In the genomic region with DNA sequence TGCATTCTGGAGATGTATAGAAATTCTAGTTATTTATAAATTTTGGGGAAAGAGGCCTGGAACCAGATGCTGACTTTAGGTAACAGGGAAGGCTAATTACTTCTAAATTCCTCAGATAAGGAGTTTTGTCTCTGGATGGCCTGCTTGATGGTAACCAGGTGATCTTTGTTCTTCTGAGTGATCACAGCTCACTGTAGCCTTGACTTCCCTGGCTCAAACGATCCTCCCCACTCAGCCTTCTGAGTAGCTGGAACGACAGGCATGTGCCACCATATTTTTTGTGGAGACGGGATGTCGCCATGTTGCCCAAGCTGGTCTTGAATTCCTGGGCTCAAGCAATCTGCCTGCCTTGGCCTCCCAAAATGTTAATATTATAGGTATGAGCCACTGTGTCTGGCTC, we compare ENCODE assay signal across 19 cellular contexts. TPM values are rescaled to one million over a fixed set of nuclear protein-coding genes. Genes with fewer than 3 reads are reported as not detected.
DNase-seq lines count a peak whose midpoint lies in the region; ATAC-seq and TF ChIP-seq lines count a peak whose summit lies in the region.
"Had no signal": no experiment of that assay in that cellular context is flagged by ENCODE, and none has a peak within 500 bp of the region (broad histone marks: within the 10 kb centered on the region; RNA-seq: fewer than 3 reads in every experiment).

No MANE protein-coding gene starts in this region.

- no peak overlapping the region for H2BK120ac ChIP-seq in trophoblast cell (ENCODE audit: insufficient read depth, low read length, poor library complexity)

- H3K4me1 ChIP-seq in BLaER1 (peaks cover 97% of the 10 kb centered on the region), trophoblast cell (ENCODE audit: control insufficient read depth in 1 of 2, insufficient read depth in 2 of 2, low read length in 2 of 2) (peaks cover 3 to 13% of the 10 kb centered on the region in 2 experiments)
- H3K4me1 ChIP-seq: A549 had no signal

- no peak overlapping the region for H3K4ac ChIP-seq in trophoblast cell (ENCODE audit: low read depth, low read length)

- WGBS in trophoblast cell (ENCODE audit: extremely low coverage, insufficient coverage, insufficient read length) = no CpG with 5 or more reads among the region's 4 CpGs

- H3F3A ChIP-seq in SU-DHL-6 (ENCODE audit: insufficient read depth) = peaks cover 36% of the 10 kb centered on the region

- peaks cover 65% of the 10 kb centered on the region for H3K79me2 ChIP-seq in SU-DHL-6 (ENCODE audit: insufficient read depth, low read length)
- no peaks in the 10 kb centered on the region for H3K79me2 ChIP-seq in trophoblast cell (ENCODE audit: control insufficient read depth, insufficient read depth, low read length, poor library complexity)

- DNase-seq in trophoblast cell = peak; percentile 75 to 89
- DNase-seq in activated T-cell treated with anti-CD3 and anti-CD28 coated beads, Interleukin-2, amount 50 U/mL, for 1 hour = no peak
- no peak for DNase-seq in dedifferentiated amniotic fluid mesenchymal stem cell (ENCODE audit: extremely low spot score)
- DNase-seq: AML-193; Calu3; CD8-positive, alpha-beta T cell; DMS53; DND-41; EL; GDM1; H9; IMR-90; KBM-7 had no signal

- H3K27ac ChIP-seq in BLaER1 = peak overlapping the region; percentile 62
- H3K27ac ChIP-seq in SU-DHL-6 (ENCODE audit: low read depth, low read length) = peak overlapping the region; percentile 99
- H3K27ac ChIP-seq in trophoblast cell (ENCODE audit: low read depth, low read length) = peak overlapping the region; percentile 91
- H3K27ac ChIP-seq: 22Rv1, A549 had no signal

- H3K27ac Mint-ChIP-seq in IgD-negative memory B cell = peak overlapping the region in 2 of 3 donors; percentile 71 to 93
- H3K27ac Mint-ChIP-seq: CD8-positive, alpha-beta T cell; H9 had no signal

- H3K4me3 ChIP-seq in BLaER1 = no peak overlapping the region
- H3K4me3 ChIP-seq in SU-DHL-6 (ENCODE audit: insufficient read depth, low read length, poor library complexity, severe bottlenecking) = no peak overlapping the region
- H3K4me3 ChIP-seq in trophoblast cell (ENCODE audit: low read depth, low read length) = no peak overlapping the region
- H3K4me3 ChIP-seq: A549 had no signal

- peaks cover 5% of the 10 kb centered on the region for H3K79me1 ChIP-seq in trophoblast cell (ENCODE audit: low read length)

- H2BK12ac ChIP-seq in trophoblast cell (ENCODE audit: low read length) = no peak overlapping the region

- H3K36me3 ChIP-seq in BLaER1 = peaks cover 88% of the 10 kb centered on the region
- peaks cover 21% of the 10 kb centered on the region for H3K36me3 ChIP-seq in SU-DHL-6 (ENCODE audit: low read length)
- peaks cover 3% of the 10 kb centered on the region in 2 experiments for H3K36me3 ChIP-seq in trophoblast cell (ENCODE audit: control insufficient read depth in 1 of 2, insufficient read depth in 2 of 2, low read length in 2 of 2)

- no peak for ATAC-seq in HG02870 (IDR thresholded peaks at IDR 0.05; ENCODE audit: unreplicated experiment)
- ATAC-seq: A549; CD8-positive, alpha-beta T cell had no signal

- H3K9me3 Mint-ChIP-seq in IgD-negative memory B cell = peaks cover 0 to 2% (median 0%) of the 10 kb centered on the region in 3 donors
- H3K9me3 Mint-ChIP-seq: CD8-positive, alpha-beta T cell had no signal

- H3K4me3 Mint-ChIP-seq in IgD-negative memory B cell = no peak overlapping the region
- H3K4me3 Mint-ChIP-seq: CD8-positive, alpha-beta T cell; H9 had no signal

- no peak overlapping the region for H4K12ac ChIP-seq in trophoblast cell (ENCODE audit: low read depth, low read length)

- no peak overlapping the region for H4K8ac ChIP-seq in trophoblast cell (ENCODE audit: low read depth, low read length)

- no peak overlapping the region for H3K23ac ChIP-seq in trophoblast cell (ENCODE audit: low read length)

- H4K20me1 ChIP-seq in BLaER1 = no peaks in the 10 kb centered on the region
- no peaks in the 10 kb centered on the region for H4K20me1 ChIP-seq in SU-DHL-6 (ENCODE audit: low read depth, low read length)

- no peak for TF ChIP-seq CTCF in SU-DHL-6 (IDR thresholded peaks at IDR 0.05; ENCODE audit: insufficient read depth, low read length, poor library complexity, severe bottlenecking)

- no peak overlapping the region for H3K18ac ChIP-seq in trophoblast cell (ENCODE audit: low read length)

- H3K4me2 ChIP-seq in BLaER1 = peak overlapping the region; percentile 79
- H3K4me2 ChIP-seq in SU-DHL-6 (ENCODE audit: low read depth, low read length, poor library complexity, severe bottlenecking) = no peak overlapping the region
- no peak overlapping the region for H3K4me2 ChIP-seq in trophoblast cell (ENCODE audit: low read length)
- H3K4me2 ChIP-seq: A549 had no signal

- no peak overlapping the region for H2AK5ac ChIP-seq in trophoblast cell (ENCODE audit: low read length)

- peaks cover 5% of the 10 kb centered on the region for H3K36me3 Mint-ChIP-seq in IgD-negative memory B cell
- H3K36me3 Mint-ChIP-seq: CD8-positive, alpha-beta T cell had no signal

- H3K14ac ChIP-seq in trophoblast cell (ENCODE audit: low read length) = no peak overlapping the region

- H3K27me3 ChIP-seq in BLaER1 (no peaks in the 10 kb centered on the region), SU-DHL-6 (ENCODE audit: low read length) (no peaks in the 10 kb centered on the region), trophoblast cell (ENCODE audit: insufficient read depth, low read length) (no peaks in the 10 kb centered on the region)

- H3K4me1 Mint-ChIP-seq in IgD-negative memory B cell = peaks cover 14 to 43% (median 29%) of the 10 kb centered on the region in 3 donors

- no peaks in the 10 kb centered on the region for H3K27me3 Mint-ChIP-seq in IgD-negative memory B cell

- peak overlapping the region; percentile 73 for H2BK5ac ChIP-seq in trophoblast cell (ENCODE audit: low read depth, low read length, poor library complexity)

- H3K9me3 ChIP-seq in BLaER1 = peaks cover 45% of the 10 kb centered on the region
- H3K9me3 ChIP-seq in SU-DHL-6 (ENCODE audit: insufficient read depth, low read length) = no peaks in the 10 kb centered on the region
- peaks cover 2% of the 10 kb centered on the region for H3K9me3 ChIP-seq in trophoblast cell (ENCODE audit: insufficient read depth, low read depth, low read length)
- H3K9me3 ChIP-seq: A549 had no signal

- H4K91ac ChIP-seq in trophoblast cell (ENCODE audit: low read depth, low read length) = peak overlapping the region; percentile 43

- H3K9me2 ChIP-seq in SU-DHL-6 (replicated peaks; ENCODE audit: insufficient read depth, low read length) = no peaks in the 10 kb centered on the region

- no peak overlapping the region for H3K9ac ChIP-seq in BLaER1
- no peak overlapping the region for H3K9ac ChIP-seq in SU-DHL-6 (ENCODE audit: low read length)
- H3K9ac ChIP-seq in trophoblast cell (ENCODE audit: low read length) = no peak overlapping the region

- H2AFZ ChIP-seq in SU-DHL-6 (ENCODE audit: low read depth, low read length, severe bottlenecking) = no peak overlapping the region
- no peak overlapping the region for H2AFZ ChIP-seq in trophoblast cell (ENCODE audit: insufficient read depth, low read length, poor library complexity)

RNA-seq across cellular contexts. Expression of a gene that starts 54.4 kb away (rescaled TPM):
- 22.7 TPM for polyA plus RNA-seq in IgD-negative memory B cell
- polyA plus RNA-seq in trophoblast cell (2013) = 49.7 and 51.0 TPM in 2 replicates

Comparison
In these comparisons a context has a peak if more than half of its experiments do, and no peak if none do; other contexts are left out.
1. DNase-seq: peak in trophoblast cell (2 of 2); none in activated T-cell treated with anti-CD3 and anti-CD28 coated beads, Interleukin-2, amount 50 U/mL, for 1 hour (single experiment) and dedifferentiated amniotic fluid mesenchymal stem cell (single experiment).
2. Peak in every context shown above with its lines, with median percentiles within 50 percentile points of each other: H3K27ac ChIP-seq.